ENCODE assay signal across 1 cellular context in genomic region chr5:29983528-29984152, GRCh38.
TF ChIP-seq lines count a peak whose summit lies in the region.

No MANE protein-coding gene starts in this region.

TF ChIP-seq in K562, 482 proteins besides CTCF, POLR2A, EP300 and RAD21 (continued from another document):
- TF ChIP-seq, protein P1, sequence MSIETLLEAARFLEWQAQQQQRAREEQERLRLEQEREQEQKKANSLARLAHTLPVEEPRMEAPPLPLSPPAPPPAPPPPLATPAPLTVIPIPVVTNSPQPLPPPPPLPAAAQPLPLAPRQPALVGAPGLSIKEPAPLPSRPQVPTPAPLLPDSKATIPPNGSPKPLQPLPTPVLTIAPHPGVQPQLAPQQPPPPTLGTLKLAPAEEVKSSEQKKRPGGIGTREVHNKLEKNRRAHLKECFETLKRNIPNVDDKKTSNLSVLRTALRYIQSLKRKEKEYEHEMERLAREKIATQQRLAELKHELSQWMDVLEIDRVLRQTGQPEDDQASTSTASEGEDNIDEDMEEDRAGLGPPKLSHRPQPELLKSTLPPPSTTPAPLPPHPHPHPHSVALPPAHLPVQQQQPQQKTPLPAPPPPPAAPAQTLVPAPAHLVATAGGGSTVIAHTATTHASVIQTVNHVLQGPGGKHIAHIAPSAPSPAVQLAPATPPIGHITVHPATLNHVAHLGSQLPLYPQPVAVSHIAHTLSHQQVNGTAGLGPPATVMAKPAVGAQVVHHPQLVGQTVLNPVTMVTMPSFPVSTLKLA (conservative IDR thresholded peaks at IDR 0.05): 0 out of 4 replicates have a peak, but pooled peaks of 1 of the 2 experiments have one; percentile 12
- TF ChIP-seq MEIS2 (IDR thresholded peaks at IDR 0.05; ENCODE audit: partially characterized antibody): no peak
- TF ChIP-seq SNAPC5 (CRISPR knock-in tag; IDR thresholded peaks at IDR 0.05): no peak
- TF ChIP-seq NCOA6 (IDR thresholded peaks at IDR 0.05): no peak
- TF ChIP-seq NR2C1 (IDR thresholded peaks at IDR 0.05): no peak
- TF ChIP-seq NR2C1 (tag; IDR thresholded peaks at IDR 0.05): no peak
